ENCODE assay signal across 12 cellular contexts in genomic region chr3:35640186-35640584, GRCh38. TPM values are rescaled to one million over a fixed set of nuclear protein-coding genes. Genes with fewer than 3 reads are reported as not detected.
A peak's percentile ranks its signal among the peaks of the same experiment; 100 is the strongest.
DNase-seq lines count a peak whose midpoint lies in the region; ATAC-seq and TF ChIP-seq lines count a peak whose summit lies in the region.
"Had no signal": no experiment of that assay in that cellular context is flagged by ENCODE, and none has a peak within 500 bp of the region (broad histone marks: within the 10 kb centered on the region; RNA-seq: fewer than 3 reads in every experiment).

No MANE protein-coding gene starts in this region.

- H3K27ac ChIP-seq in SK-N-MC (no peak overlapping the region), left lung (no peak overlapping the region)
- H3K27ac ChIP-seq: esophagus squamous epithelium had no signal

- peaks cover 49% of the 10 kb centered on the region in 2 donors for H3K27me3 ChIP-seq in left lung

- H3K9me3 ChIP-seq in SK-N-MC (ENCODE audit: low read depth, low read length), result no peaks in the 10 kb centered on the region
- no peaks in the 10 kb centered on the region for H3K9me3 ChIP-seq in left lung
- H3K9me3 ChIP-seq: esophagus squamous epithelium had no signal

- peaks cover 9% of the 10 kb centered on the region for H3K4me1 Mint-ChIP-seq in Calu3 (ENCODE audit: low read depth, unreplicated experiment)
- H3K4me1 Mint-ChIP-seq in glutamatergic neuron (ENCODE audit: low read depth, unreplicated experiment), result peaks cover 21% of the 10 kb centered on the region
- H3K4me1 Mint-ChIP-seq in osteocyte (ENCODE audit: unreplicated experiment), result peaks cover 12% of the 10 kb centered on the region

- TF ChIP-seq CTCF in Calu3 (IDR thresholded peaks at IDR 0.05; ENCODE audit: unreplicated experiment), result no peak
- no peak for TF ChIP-seq CTCF in glutamatergic neuron (IDR thresholded peaks at IDR 0.05; ENCODE audit: partially characterized antibody, unreplicated experiment)
- no peak for TF ChIP-seq CTCF in osteocyte (IDR thresholded peaks at IDR 0.05)
- no peak for TF ChIP-seq CTCF in left lung (IDR thresholded peaks at IDR 0.05)

- H3K4me3 Mint-ChIP-seq in Calu3 (ENCODE audit: low read depth, unreplicated experiment) (peak overlapping the region; percentile 85), glutamatergic neuron (ENCODE audit: unreplicated experiment) (peak overlapping the region; percentile 96), osteocyte (ENCODE audit: unreplicated experiment) (peak overlapping the region; percentile 85)

- H3K27ac Mint-ChIP-seq in Calu3 (ENCODE audit: unreplicated experiment) (no peak overlapping the region), glutamatergic neuron (ENCODE audit: unreplicated experiment) (peak overlapping the region; percentile 67), osteocyte (ENCODE audit: unreplicated experiment) (no peak overlapping the region)
- H3K27ac Mint-ChIP-seq: CD8-positive, alpha-beta T cell had no signal

- H3K4me1 ChIP-seq in left lung, result peaks cover 0 to 2% of the 10 kb centered on the region in 2 donors

- no peaks in the 10 kb centered on the region for H3K9me3 Mint-ChIP-seq in Calu3 (ENCODE audit: low read depth, unreplicated experiment)
- peaks cover 14% of the 10 kb centered on the region for H3K9me3 Mint-ChIP-seq in glutamatergic neuron (ENCODE audit: unreplicated experiment)
- H3K9me3 Mint-ChIP-seq in osteocyte (ENCODE audit: unreplicated experiment), result no peaks in the 10 kb centered on the region
- H3K9me3 Mint-ChIP-seq: CD8-positive, alpha-beta T cell had no signal

- H3K36me3 ChIP-seq in SK-N-MC (ENCODE audit: insufficient read depth, low read length) (no peaks in the 10 kb centered on the region), left lung (no peaks in the 10 kb centered on the region)
- H3K36me3 ChIP-seq: esophagus squamous epithelium had no signal

- intact Hi-C loops in Calu3 (cut with micrococcal nuclease; ENCODE audit: unreplicated experiment), result no loop called here
- intact Hi-C loops in left lung (cut with DNase I), result no loop called here

- no peak for ATAC-seq in left lung
- ATAC-seq: CD8-positive, alpha-beta T cell; left colon had no signal

- H3K4me3 ChIP-seq in SK-N-MC (peak overlapping the region; percentile 87), left lung (no peak overlapping the region)

- H3K27me3 Mint-ChIP-seq in Calu3 (ENCODE audit: unreplicated experiment), result peaks cover 32% of the 10 kb centered on the region
- H3K27me3 Mint-ChIP-seq in glutamatergic neuron (ENCODE audit: unreplicated experiment), result peaks cover 4% of the 10 kb centered on the region
- peaks cover 57% of the 10 kb centered on the region for H3K27me3 Mint-ChIP-seq in osteocyte (ENCODE audit: unreplicated experiment)

- no peak for DNase-seq in Calu3
- DNase-seq in SK-N-MC (ENCODE audit: low read depth, low spot score), result no peak
- no peak for DNase-seq in glutamatergic neuron
- no peak for DNase-seq in osteocyte (ENCODE audit: extremely low spot score, unreplicated experiment)
- no peak for DNase-seq in NCI-H510A (lab: John Stamatoyannopoulos, UW)
- DNase-seq in OCI-M1 (lab: John Stamatoyannopoulos, UW), result no peak
- no peak for DNase-seq in 8988T
- DNase-seq in left lung, result no peak
- DNase-seq: CD8-positive, alpha-beta T cell; esophagus squamous epithelium; left colon; NK-92 treated with Interleukin-12 subunit alpha and Interleukin-12 subunit beta, amount 100 ng/mL, for 24 hours had no signal

- H3K36me3 Mint-ChIP-seq in Calu3 (ENCODE audit: insufficient read depth, unreplicated experiment) (peaks cover 10% of the 10 kb centered on the region), glutamatergic neuron (ENCODE audit: unreplicated experiment) (peaks cover 7% of the 10 kb centered on the region), osteocyte (ENCODE audit: unreplicated experiment) (no peaks in the 10 kb centered on the region)
- H3K36me3 Mint-ChIP-seq: CD8-positive, alpha-beta T cell had no signal

- no TSS peak for BruUV-seq in Calu3 (replicated peaks; lab: Mats Ljungman, UMichigan)

- peak overlapping the region; percentile 71 for H3K9ac ChIP-seq in SK-N-MC (ENCODE audit: insufficient read length)

- CTCF ChIA-PET in Calu3 (lab: Charles Lee), result no interaction called here

RNA-seq across cellular contexts. Expression of gene ARPP21, which starts 0.9 kb away (rescaled TPM):
- total RNA-seq in Calu3 (2022), result not detected in 2 replicates
- 10.3 TPM for total RNA-seq in glutamatergic neuron (ENCODE audit: unreplicated experiment)
- total RNA-seq in osteocyte, result 3.5 and 3.7 TPM in 2 replicates
- total RNA-seq in left lung, result not detected
- total RNA-seq: CD8-positive, alpha-beta T cell; esophagus squamous epithelium had no signal
